14 cellular contexts compared by ENCODE assay signal in genomic region chr9:36194326-36195000, GRCh38. TPM values are rescaled to one million over a fixed set of nuclear protein-coding genes. Genes with fewer than 3 reads are reported as not detected.
DNase-seq lines count a peak whose midpoint lies in the region; ATAC-seq lines count a peak whose summit lies in the region.
"Had no signal": no experiment of that assay in that cellular context is flagged by ENCODE, and none has a peak within 500 bp of the region (broad histone marks: within the 10 kb centered on the region; RNA-seq: fewer than 3 reads in every experiment).

No MANE protein-coding gene starts in this region.

- no peaks in the 10 kb centered on the region for H3K27me3 ChIP-seq in ACC112 (ENCODE audit: insufficient read depth, low read length)
- H3K27me3 ChIP-seq: tibial nerve had no signal

- DNase-seq in DMS79 (lab: John Stamatoyannopoulos, UW) (peak; percentile 47), kidney glomerular epithelial cell (lab: John Stamatoyannopoulos, UW) (peak; percentile 40), iPS-NIHi11 (ENCODE audit: low spot score) (no peak)
- no peak for DNase-seq in stimulated activated CD4-positive, alpha-beta T cell treated with anti-CD3 and anti-CD28 coated beads, Interleukin-4, amount 100 ng/mL, for 4 hours
- DNase-seq: effector memory CD4-positive, alpha-beta T cell; NCI-H82; occipital lobe; stimulated activated CD4-positive, alpha-beta T cell treated with anti-CD3 and anti-CD28 coated beads, Interleukin-4, amount 100 ng/mL, for 24 hours; T-helper 9 cell had no signal

- peaks cover 18% of the 10 kb centered on the region for H3K36me3 ChIP-seq in ACC112 (ENCODE audit: insufficient read depth, low read length)

- peak overlapping the region; percentile 54 for H3K4me3 ChIP-seq in ACC112 (ENCODE audit: low read depth, low read length)
- H3K4me3 ChIP-seq: tibial nerve had no signal

- no peak overlapping the region for H3K27ac ChIP-seq in ACC112 (ENCODE audit: low read depth, low read length)
- H3K27ac ChIP-seq: tibial nerve had no signal

- no peak overlapping the region for H2AFZ ChIP-seq in ACC112 (ENCODE audit: low read length, unreplicated experiment)

- H3K9me3 Mint-ChIP-seq in activated T-helper 17 cell treated with anti-CD3 and anti-CD28 coated beads, Interleukin-2, amount 50 U/mL, for 72 hours: no peaks in the 10 kb centered on the region

- no peak for ATAC-seq in activated T-helper 17 cell treated with anti-CD3 and anti-CD28 coated beads, Interleukin-2, amount 50 U/mL, for 72 hours (replicated peaks)
- ATAC-seq in GM21786 (IDR thresholded peaks at IDR 0.05; ENCODE audit: unreplicated experiment) (no peak), HG03378 (IDR thresholded peaks at IDR 0.05; ENCODE audit: unreplicated experiment) (no peak)

- no peaks in the 10 kb centered on the region for H3K27me3 Mint-ChIP-seq in activated T-helper 17 cell treated with anti-CD3 and anti-CD28 coated beads, Interleukin-2, amount 50 U/mL, for 72 hours

- peaks cover 33% of the 10 kb centered on the region for H3K4me1 ChIP-seq in ACC112 (ENCODE audit: control insufficient read depth, insufficient read depth, low read length, unreplicated experiment)

- H3K27ac Mint-ChIP-seq in activated T-helper 17 cell treated with anti-CD3 and anti-CD28 coated beads, Interleukin-2, amount 50 U/mL, for 72 hours: peak overlapping the region; percentile 94

- peaks cover 37% of the 10 kb centered on the region for H3K4me1 Mint-ChIP-seq in activated T-helper 17 cell treated with anti-CD3 and anti-CD28 coated beads, Interleukin-2, amount 50 U/mL, for 72 hours

- peak overlapping the region; percentile 95 for H3K4me3 Mint-ChIP-seq in activated T-helper 17 cell treated with anti-CD3 and anti-CD28 coated beads, Interleukin-2, amount 50 U/mL, for 72 hours

- H3K36me3 Mint-ChIP-seq in activated T-helper 17 cell treated with anti-CD3 and anti-CD28 coated beads, Interleukin-2, amount 50 U/mL, for 72 hours (ENCODE audit: low read depth): peaks cover 63% of the 10 kb centered on the region

- peaks cover 68% of the 10 kb centered on the region for H3K79me2 ChIP-seq in ACC112 (ENCODE audit: control insufficient read depth, insufficient read depth, low read length, unreplicated experiment)

RNA-seq across cellular contexts. Expression of gene CLTA, which starts 3.7 kb away (rescaled TPM):
- 100 to 1,000 TPM in 1 of 2 donors, 10 to 100 TPM in 1; 69.3 to 166 TPM for total RNA-seq in activated T-helper 17 cell treated with anti-CD3 and anti-CD28 coated beads, Interleukin-2, amount 50 U/mL, for 72 hours

RNA-seq across cellular contexts. Expression of gene CCIN, which starts 25.3 kb away (rescaled TPM):
- not detected for total RNA-seq in activated T-helper 17 cell treated with anti-CD3 and anti-CD28 coated beads, Interleukin-2, amount 50 U/mL, for 72 hours
- total RNA-seq: occipital lobe, tibial nerve had no signal

RNA-seq across cellular contexts. Expression of gene GLIPR2, which starts 57.9 kb away (rescaled TPM):
- total RNA-seq in activated T-helper 17 cell treated with anti-CD3 and anti-CD28 coated beads, Interleukin-2, amount 50 U/mL, for 72 hours: 10 to 100 TPM; 10.2 to 10.7 TPM

Comparison
In these comparisons a context has a peak if more than half of its experiments do, and no peak if none do; other contexts are left out.
1. DNase-seq: peak in DMS79 (single experiment) and kidney glomerular epithelial cell (single experiment); none in stimulated activated CD4-positive, alpha-beta T cell treated with anti-CD3 and anti-CD28 coated beads, Interleukin-4, amount 100 ng/mL, for 4 hours (0 of 2) and iPS-NIHi11 (single experiment).